8 cellular contexts compared by ENCODE assay signal in the genomic region with DNA sequence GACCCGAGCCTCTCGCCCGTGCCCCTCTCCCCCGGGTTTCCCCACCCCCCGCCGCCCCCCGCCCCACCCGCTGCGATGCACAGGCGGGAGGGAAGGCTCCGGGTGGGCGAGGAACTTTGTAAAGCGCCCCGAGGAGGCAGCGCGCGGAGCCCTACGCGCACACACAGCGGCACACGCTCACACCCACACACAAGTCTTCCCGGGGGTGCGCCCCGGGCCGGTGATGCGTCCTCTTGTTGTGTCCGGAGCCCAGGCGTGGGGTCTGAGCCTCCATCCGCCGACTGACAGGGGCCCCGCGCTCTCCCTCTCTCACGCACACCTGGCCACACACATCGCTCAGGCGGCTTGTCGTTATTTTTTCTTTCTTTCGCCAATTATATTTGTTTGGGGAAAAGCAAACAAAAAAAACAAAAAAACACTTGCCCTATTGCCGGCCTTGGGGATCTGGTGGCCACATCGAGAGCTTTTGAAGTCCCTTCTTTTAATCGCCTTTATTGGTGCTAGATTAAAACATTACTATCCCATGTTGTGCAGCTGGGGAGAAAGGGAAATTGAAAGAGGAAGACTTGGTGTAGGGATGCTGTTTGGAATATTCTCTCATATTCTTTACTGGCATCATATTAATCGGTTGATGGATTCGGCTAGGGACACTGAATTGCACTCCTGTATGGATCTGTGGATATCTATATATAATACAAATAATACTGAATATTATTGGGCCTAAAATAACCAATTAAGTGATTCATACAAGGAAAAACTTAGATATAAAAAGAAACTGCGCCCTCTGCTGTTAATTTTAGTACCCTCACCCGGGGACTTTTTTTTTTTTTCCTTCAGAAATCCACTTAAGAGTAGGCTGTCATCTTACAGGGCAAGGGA. TPM values are rescaled to one million over a fixed set of nuclear protein-coding genes. Genes with fewer than 3 reads are reported as not detected.
DNase-seq lines count a peak whose midpoint lies in the region; ATAC-seq, FAIRE-seq and TF ChIP-seq lines count a peak whose summit lies in the region.

No MANE protein-coding gene starts in this region.

- 0 to 1% (median 1%) methylated on average over 36 to 44 of the region's 44 CpGs for WGBS in heart left ventricle, 4 donors
- 0 to 1% methylated on average over 32 to 44 of the region's 44 CpGs for WGBS in pancreas, 2 donors

- peak overlapping the region; percentile 77 for H3K4me3 Mint-ChIP-seq in activated naive CD8-positive, alpha-beta T cell treated with anti-CD3 and anti-CD28 coated beads, Interleukin-2, amount 50 U/mL, for 24 hours

- intact Hi-C loops in heart left ventricle (cut with DNase I): loop anchor here in 1 of 10 donors (10.0 kb wide), 1 partner anchor 1117 kb away; no protein-coding TSS in a partner anchor
- intact Hi-C loops in pancreas (cut with DNase I): no loop called here

- H3K36me3 ChIP-seq in heart left ventricle (no peaks in the 10 kb centered on the region), pancreas (no peaks in the 10 kb centered on the region)

- H3K4me1 Mint-ChIP-seq in activated naive CD8-positive, alpha-beta T cell treated with anti-CD3 and anti-CD28 coated beads, Interleukin-2, amount 50 U/mL, for 24 hours: peaks cover 14% of the 10 kb centered on the region

- DNase-seq in stimulated activated CD4-positive, alpha-beta T cell treated with anti-CD3 and anti-CD28 coated beads, Interleukin-15, amount 100 ng/mL, for 24 hours: peak; percentile 35
- DNase-seq in stimulated activated CD4-positive, alpha-beta T cell treated with anti-CD3 and anti-CD28 coated beads, Interleukin-1b, Interleukin-23, amount 100 ng/mL, for 48 hours: no peak
- DNase-seq in NCI-H748 (lab: John Stamatoyannopoulos, UW; ENCODE audit: unreplicated experiment) (peak; percentile 68), heart left ventricle (peak in 2 of 5 donors; percentile 16 to 64), pancreas (peak in 4 of 6 donors; percentile 13 to 62 (median 38))
- DNase-seq in activated naive CD8-positive, alpha-beta T cell treated with anti-CD3 and anti-CD28 coated beads, Interleukin-2, amount 50 U/mL, for 24 hours: peak; percentile 10
- no peak for DNase-seq in effector CD4-positive, alpha-beta T cell

- H3K9me3 Mint-ChIP-seq in activated naive CD8-positive, alpha-beta T cell treated with anti-CD3 and anti-CD28 coated beads, Interleukin-2, amount 50 U/mL, for 24 hours: no peaks in the 10 kb centered on the region

- H3K27me3 ChIP-seq in heart left ventricle: peaks cover 12 to 76% (median 28%) of the 10 kb centered on the region in 9 donors
- peaks cover 0 to 10% (median 2%) of the 10 kb centered on the region in 4 donors for H3K27me3 ChIP-seq in pancreas

- peak; percentile 61 for FAIRE-seq in pancreas (lab: Jason Lieb, UNC)

- H3K4me1 ChIP-seq in heart left ventricle: peaks cover 0 to 26% (median 10%) of the 10 kb centered on the region in 12 donors
- peaks cover 0 to 4% (median 0%) of the 10 kb centered on the region in 3 donors for H3K4me1 ChIP-seq in pancreas

- H3K27ac ChIP-seq in heart left ventricle (peak overlapping the region in 1 of 12 donors; percentile 50), pancreas (no peak overlapping the region)

- H3K27me3 Mint-ChIP-seq in activated naive CD8-positive, alpha-beta T cell treated with anti-CD3 and anti-CD28 coated beads, Interleukin-2, amount 50 U/mL, for 24 hours: peaks cover 44% of the 10 kb centered on the region

- H3K36me3 Mint-ChIP-seq in activated naive CD8-positive, alpha-beta T cell treated with anti-CD3 and anti-CD28 coated beads, Interleukin-2, amount 50 U/mL, for 24 hours (ENCODE audit: low read depth): no peaks in the 10 kb centered on the region

- peak; percentile 46 to 73 (median 64) for TF ChIP-seq CTCF in heart left ventricle (IDR thresholded peaks at IDR 0.05)
- peak; percentile 33 to 64 (median 48) for TF ChIP-seq CTCF in pancreas (IDR thresholded peaks at IDR 0.05)

- TF ChIP-seq POLR2A in heart left ventricle (IDR thresholded peaks at IDR 0.05): no peak

- H3K9me3 ChIP-seq in heart left ventricle (no peaks in the 10 kb centered on the region), pancreas (no peaks in the 10 kb centered on the region)

- H3K27ac Mint-ChIP-seq in activated naive CD8-positive, alpha-beta T cell treated with anti-CD3 and anti-CD28 coated beads, Interleukin-2, amount 50 U/mL, for 24 hours: no peak overlapping the region

- ATAC-seq in HG03095 (IDR thresholded peaks at IDR 0.05; ENCODE audit: unreplicated experiment): peak; percentile 41
- peak; percentile 36 for ATAC-seq in activated naive CD8-positive, alpha-beta T cell treated with anti-CD3 and anti-CD28 coated beads, Interleukin-2, amount 50 U/mL, for 24 hours
- ATAC-seq in heart left ventricle: peak in 1 of 4 donors; percentile 29
- ATAC-seq in pancreas: peak; percentile 60 to 73 (median 71)

- H3K4me3 ChIP-seq in heart left ventricle (peak overlapping the region; percentile 16 to 60 (median 50)), pancreas (peak overlapping the region; percentile 27 to 59 (median 40))

RNA-seq across cellular contexts. Expression of gene NTNG1, which starts 0.9 kb away (rescaled TPM):
- total RNA-seq in heart left ventricle: 1 to 10 TPM in 1 of 9 donors, not detected in 8; 4.6 TPM
- not detected for polyA plus RNA-seq in heart left ventricle
- 1 to 10 TPM in 1 of 6 donors, under 1 TPM in 4, not detected in 1; 0.04 to 1.3 (median 0.24) TPM for total RNA-seq in pancreas
- polyA plus RNA-seq in pancreas: under 1 TPM; 0.15 to 0.23 TPM

Comparison
In these comparisons a context has a peak if more than half of its experiments do, and no peak if none do; other contexts are left out.
1. DNase-seq: peak in stimulated activated CD4-positive, alpha-beta T cell treated with anti-CD3 and anti-CD28 coated beads, Interleukin-15, amount 100 ng/mL, for 24 hours (single experiment), NCI-H748 (single experiment), activated naive CD8-positive, alpha-beta T cell treated with anti-CD3 and anti-CD28 coated beads, Interleukin-2, amount 50 U/mL, for 24 hours (single experiment) and pancreas (4 of 6); none in stimulated activated CD4-positive, alpha-beta T cell treated with anti-CD3 and anti-CD28 coated beads, Interleukin-1b, Interleukin-23, amount 100 ng/mL, for 48 hours (single experiment) and effector CD4-positive, alpha-beta T cell (single experiment).